Comparison of ENCODE assay signal across 9 cellular contexts in the genomic region with DNA sequence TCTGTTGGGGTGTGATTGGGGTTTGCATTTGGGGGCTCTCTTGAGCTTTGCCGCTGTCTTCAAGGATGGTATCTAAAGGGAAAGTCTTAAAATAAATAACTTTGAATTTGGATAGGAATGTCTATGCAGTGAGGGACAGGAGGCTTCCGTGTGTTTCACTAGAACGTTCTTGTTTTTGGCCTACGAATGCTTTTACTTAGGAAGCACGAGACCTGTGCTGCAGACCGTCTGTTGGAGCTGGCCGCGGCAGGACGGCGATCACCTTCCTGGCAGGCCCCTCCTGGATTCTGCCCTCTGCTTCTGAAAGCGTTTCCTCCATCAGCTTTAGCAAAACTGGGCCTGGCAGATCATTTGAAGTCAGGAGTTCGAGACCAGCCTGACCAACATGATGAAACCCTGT. TPM values are rescaled to one million over a fixed set of nuclear protein-coding genes. Genes with fewer than 3 reads are reported as not detected.
DNase-seq lines count a peak whose midpoint lies in the region; ATAC-seq and TF ChIP-seq lines count a peak whose summit lies in the region.
"Had no signal": no experiment of that assay in that cellular context is flagged by ENCODE, and none has a peak within 500 bp of the region (broad histone marks: within the 10 kb centered on the region; RNA-seq: fewer than 3 reads in every experiment).

No MANE protein-coding gene starts in this region.

- H3K4me1 ChIP-seq in cardiac muscle cell (ENCODE audit: low read depth) (peaks cover 45% of the 10 kb centered on the region), urinary bladder (ENCODE audit: insufficient read depth) (no peaks in the 10 kb centered on the region), mucosa of descending colon (ENCODE audit: low read depth) (peaks cover 5% of the 10 kb centered on the region)

- 36% methylated on average over 12 of the region's 12 CpGs for WGBS in urinary bladder

- ATAC-seq in left cardiac atrium (no peak), naive B cell (ENCODE audit: low read depth in 2 of 2) (no peak), mucosa of descending colon (no peak), GM21528 (IDR thresholded peaks at IDR 0.05; ENCODE audit: low FRiP score, unreplicated experiment) (no peak)

- H3K27me3 Mint-ChIP-seq in naive B cell: no peaks in the 10 kb centered on the region

- no peaks in the 10 kb centered on the region for H3K36me3 Mint-ChIP-seq in naive B cell

- H3K36me3 ChIP-seq in cardiac muscle cell (no peaks in the 10 kb centered on the region), urinary bladder (ENCODE audit: insufficient read depth) (no peaks in the 10 kb centered on the region), mucosa of descending colon (ENCODE audit: low read depth) (no peaks in the 10 kb centered on the region)

- H3K4me3 Mint-ChIP-seq in naive B cell: peak overlapping the region; percentile 90 to 96 (median 92)

- H3K27ac Mint-ChIP-seq in naive B cell: peak overlapping the region in 5 of 6 donors; percentile 88 to 96 (median 93)

- H3K4me1 Mint-ChIP-seq in naive B cell: peaks cover 27 to 38% (median 31%) of the 10 kb centered on the region in 3 donors

- TF ChIP-seq CTCF in cardiac muscle cell (IDR thresholded peaks at IDR 0.05; ENCODE audit: low read depth, low read length) (no peak), mucosa of descending colon (IDR thresholded peaks at IDR 0.05) (no peak)

- no peaks in the 10 kb centered on the region for H3K9me3 ChIP-seq in cardiac muscle cell (ENCODE audit: low read depth)
- no peaks in the 10 kb centered on the region for H3K9me3 ChIP-seq in mucosa of descending colon

- no peak overlapping the region for H3K4me3 ChIP-seq in cardiac muscle cell
- H3K4me3 ChIP-seq in urinary bladder (ENCODE audit: low read depth, low read length): peak overlapping the region; percentile 42
- no peak overlapping the region for H3K4me3 ChIP-seq in mucosa of descending colon

- peak overlapping the region; percentile 95 for H3K27ac ChIP-seq in cardiac muscle cell
- peak overlapping the region; percentile 89 for H3K27ac ChIP-seq in urinary bladder (ENCODE audit: low read depth)

- intact Hi-C loops in left cardiac atrium (cut with DNase I): no loop called here
- intact Hi-C loops in mucosa of descending colon (cut with DNase I, micrococcal nuclease): no loop called here

- H3K9me3 Mint-ChIP-seq in naive B cell: no peaks in the 10 kb centered on the region

- DNase-seq in cardiac muscle cell (ENCODE audit: low read depth in 1 of 2, low spot score in 1 of 2) (no peak), left cardiac atrium (no peak), dermis blood vessel endothelial cell (peak; percentile 65), naive B cell (no peak), mucosa of descending colon (no peak), NCI-H345 treated with DMSO at 0.1 percent for 48 hours (lab: John Stamatoyannopoulos, UW; ENCODE audit: unreplicated experiment) (no peak)
- DNase-seq: DMS 273 treated with DMSO at 0.1 percent for 48 hours had no signal

- no peaks in the 10 kb centered on the region for H3K27me3 ChIP-seq in cardiac muscle cell

RNA-seq across cellular contexts. Expression of a gene that starts 44.0 kb away (rescaled TPM):
- 26.8 and 55.0 TPM in 2 replicates for total RNA-seq in cardiac muscle cell
- 8.7 and 14.4 TPM in 2 replicates for polyA plus RNA-seq in cardiac muscle cell
- total RNA-seq in left cardiac atrium: 10 to 100 TPM; 17.5 to 22.1 TPM
- 25.9 and 37.7 TPM in 2 replicates for total RNA-seq in dermis blood vessel endothelial cell
- polyA plus RNA-seq in naive B cell (ENCODE audit: low read depth in 6 of 6): 1 to 10 TPM in 5 of 6 donors, under 1 TPM in 1; 0.92 to 3.1 (median 1.8) TPM
- 22.2 TPM for total RNA-seq in urinary bladder
- polyA plus RNA-seq in urinary bladder: 8.1 TPM
- total RNA-seq in mucosa of descending colon: 10 to 100 TPM; 30.1 to 48.5 (median 33.4) TPM

RNA-seq across cellular contexts. Expression of a gene that starts 49.4 kb away (rescaled TPM):
- total RNA-seq in cardiac muscle cell: 21.1 and 22.1 TPM in 2 replicates
- polyA plus RNA-seq in cardiac muscle cell: 22.6 and 23.9 TPM in 2 replicates
- total RNA-seq in left cardiac atrium: 10 to 100 TPM; 14.0 to 18.8 TPM
- 28.3 and 32.3 TPM in 2 replicates for total RNA-seq in dermis blood vessel endothelial cell
- 10 to 100 TPM; 27.8 to 52.3 (median 37.3) TPM for polyA plus RNA-seq in naive B cell (ENCODE audit: low read depth in 6 of 6)
- 15.8 TPM for total RNA-seq in urinary bladder
- polyA plus RNA-seq in urinary bladder: 29.3 TPM
- 10 to 100 TPM; 39.5 to 47.4 (median 45.2) TPM for total RNA-seq in mucosa of descending colon
